Comparison of ENCODE assay signal across 1 cellular context in genomic region chr4:83582289-83582756, GRCh38.
TF ChIP-seq lines count a peak whose summit lies in the region.

No MANE protein-coding gene starts in this region.

TF ChIP-seq in K562, 482 proteins besides CTCF, POLR2A, EP300 and RAD21 (continued from another document):
- TF ChIP-seq MNT (conservative IDR thresholded peaks at IDR 0.05) (no peak), DPF2 (IDR thresholded peaks at IDR 0.05) (no peak), CEBPZ (IDR thresholded peaks at IDR 0.05; ENCODE audit: borderline replicate concordance, low read depth, low read length) (no peak), SMARCC2 (IDR thresholded peaks at IDR 0.05; ENCODE audit: low read depth) (no peak), TCF7L2 (IDR thresholded peaks at IDR 0.05; ENCODE audit: low read depth, low read length) (no peak)
